7 cellular contexts compared by ENCODE assay signal in the genomic region with DNA sequence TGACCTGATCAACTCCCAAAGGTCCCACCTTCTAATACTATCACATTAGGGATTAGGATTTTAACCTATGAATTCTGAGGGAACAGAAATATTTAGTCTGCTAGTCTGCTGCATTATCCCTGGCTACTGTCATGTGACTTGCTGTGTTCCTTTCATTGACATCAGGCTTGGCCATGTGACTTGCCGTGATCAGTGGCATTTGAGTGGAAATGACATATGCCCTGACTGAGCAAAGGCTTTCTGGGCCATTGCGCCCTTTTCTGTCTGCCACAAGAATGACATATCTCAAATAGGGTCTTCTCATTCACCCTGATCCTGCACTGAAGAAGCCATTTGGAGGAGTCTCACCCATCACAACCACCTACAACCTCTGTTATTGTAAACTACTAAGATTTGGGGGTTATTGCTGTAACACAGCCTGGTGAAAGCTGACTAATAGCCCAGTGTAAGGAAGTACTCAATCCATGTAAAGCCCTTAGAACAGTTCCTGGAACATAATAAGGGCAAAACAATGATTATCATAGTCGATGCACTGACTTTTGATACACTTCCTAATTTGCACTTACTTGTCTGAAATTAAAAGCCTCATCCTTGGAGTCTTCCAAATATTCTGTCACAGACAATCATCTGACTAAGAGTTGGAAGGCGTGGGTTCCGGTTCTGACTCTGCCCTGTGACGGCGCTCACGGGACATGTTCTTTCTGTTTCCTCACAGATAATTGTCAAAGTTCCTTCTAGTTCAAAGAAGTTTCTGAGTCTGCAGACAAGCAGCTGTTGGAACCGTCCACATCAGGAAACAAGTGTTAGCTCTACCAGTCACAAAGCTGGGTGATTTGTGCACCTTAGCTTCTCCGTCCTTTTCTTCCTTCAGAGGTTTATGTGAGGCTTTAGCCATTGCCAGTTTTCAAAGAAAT. TPM values are rescaled to one million over a fixed set of nuclear protein-coding genes. Genes with fewer than 3 reads are reported as not detected.
DNase-seq lines count a peak whose midpoint lies in the region; ATAC-seq and TF ChIP-seq lines count a peak whose summit lies in the region.

No MANE protein-coding gene starts in this region.

- no peaks in the 10 kb centered on the region for H3K36me3 Mint-ChIP-seq in type B pancreatic cell

- no peak for TF ChIP-seq CTCF in type B pancreatic cell (conservative IDR thresholded peaks at IDR 0.05)

- DNase-seq in NOMO-1 treated with DMSO at 0.1 percent for 48 hours (lab: John Stamatoyannopoulos, UW; ENCODE audit: unreplicated experiment) (peak; percentile 83), left lobe of liver (ENCODE audit: low spot score) (peak; percentile 61), type B pancreatic cell (ENCODE audit: extremely low spot score, unreplicated experiment) (no peak), RPMI8226 (no peak)
- peak; percentile 35 for DNase-seq in activated T-helper 9 cell treated with anti-CD3 and anti-CD28 coated beads, Interleukin-2, amount 50 U/mL, for 16 hours (ENCODE audit: low read depth)
- DNase-seq in stimulated activated CD8-positive, alpha-beta memory T cell treated with anti-CD3 and anti-CD28 coated beads, Interleukin-15, amount 100 ng/mL, for 48 hours (ENCODE audit: low read depth in 2 of 2), result peak; percentile 26 to 35

- H3K4me1 Mint-ChIP-seq in type B pancreatic cell (ENCODE audit: unreplicated experiment), result peaks cover 13% of the 10 kb centered on the region

- H3K27me3 Mint-ChIP-seq in type B pancreatic cell, result peaks cover 7% of the 10 kb centered on the region

- ATAC-seq in GM21576 (IDR thresholded peaks at IDR 0.05; ENCODE audit: unreplicated experiment) (peak; percentile 61), left lobe of liver (peak; percentile 71)

- H3K4me3 Mint-ChIP-seq in type B pancreatic cell, result no peak overlapping the region

- H3K9me3 Mint-ChIP-seq in type B pancreatic cell, result no peaks in the 10 kb centered on the region

- no peak overlapping the region for H3K27ac Mint-ChIP-seq in type B pancreatic cell

RNA-seq across cellular contexts. Expression of gene RASGEF1B, which starts 33.2 kb away (rescaled TPM):
- total RNA-seq in left lobe of liver (23.6 TPM), type B pancreatic cell (ENCODE audit: low replicate concordance) (8.3 and 11.0 TPM in 2 replicates)

Comparison
In these comparisons a context has a peak if more than half of its experiments do, and no peak if none do; other contexts are left out.
1. DNase-seq: peak in NOMO-1 treated with DMSO at 0.1 percent for 48 hours (single experiment), activated T-helper 9 cell treated with anti-CD3 and anti-CD28 coated beads, Interleukin-2, amount 50 U/mL, for 16 hours (single experiment), left lobe of liver (single experiment) and stimulated activated CD8-positive, alpha-beta memory T cell treated with anti-CD3 and anti-CD28 coated beads, Interleukin-15, amount 100 ng/mL, for 48 hours (2 of 2); none in type B pancreatic cell (single experiment) and RPMI8226 (single experiment).